ENCODE assay signal across 10 cellular contexts in the genomic region with DNA sequence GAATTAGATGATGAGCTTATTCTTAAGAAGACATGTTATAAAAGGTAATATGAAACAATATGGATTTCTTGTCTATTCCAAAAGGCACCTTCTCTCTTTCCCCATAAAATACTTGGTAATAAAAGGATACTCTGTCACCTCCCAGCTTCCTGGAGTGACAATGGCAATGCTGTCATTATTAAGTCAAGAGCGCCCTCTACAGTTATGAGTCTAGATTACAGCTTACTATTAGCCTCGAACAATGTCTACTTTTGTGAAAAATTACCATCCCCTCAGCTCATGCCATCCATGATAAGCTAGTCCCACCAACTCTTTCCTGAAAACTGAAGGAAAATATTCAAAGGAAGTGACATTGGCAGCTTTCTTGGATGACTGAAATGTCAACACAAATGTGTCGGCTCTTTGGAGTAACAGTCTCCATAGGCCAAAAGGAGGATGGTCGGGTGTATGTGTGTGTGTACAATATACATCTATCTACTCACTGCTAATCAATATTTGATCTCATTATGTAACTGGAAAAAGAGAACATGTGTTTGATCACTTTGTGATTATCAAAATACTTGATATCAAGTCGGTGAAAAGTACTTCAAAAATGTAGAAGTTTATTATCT. TPM values are rescaled to one million over a fixed set of nuclear protein-coding genes. Genes with fewer than 3 reads are reported as not detected.
DNase-seq lines count a peak whose midpoint lies in the region; ATAC-seq and TF ChIP-seq lines count a peak whose summit lies in the region.
"Had no signal": no experiment of that assay in that cellular context is flagged by ENCODE, and none has a peak within 500 bp of the region (broad histone marks: within the 10 kb centered on the region; RNA-seq: fewer than 3 reads in every experiment).

No MANE protein-coding gene starts in this region.

- peak; percentile 73 for ATAC-seq in HG03378 (IDR thresholded peaks at IDR 0.05; ENCODE audit: unreplicated experiment)
- peak; percentile 80 to 87 (median 84) for ATAC-seq in right lobe of liver

- peak; percentile 60 for DNase-seq in NCI-H1436 (lab: John Stamatoyannopoulos, UW)
- no peak for DNase-seq in NCI-H1436 treated with DMSO at 0.1 percent for 48 hours (lab: John Stamatoyannopoulos, UW)
- peak; percentile 52 for DNase-seq in NCI-H748 treated with DMSO at 0.1 percent for 48 hours (lab: John Stamatoyannopoulos, UW)
- peak; percentile 66 to 73 for DNase-seq in cardiac fibroblast (ENCODE audit: low read depth in 2 of 2)
- no peak for DNase-seq in right lobe of liver
- DNase-seq in effector CD4-positive, alpha-beta T cell, result no peak
- DNase-seq in effector memory CD4-positive, alpha-beta T cell, result no peak
- DNase-seq: activated T-cell treated with anti-CD3 and anti-CD28 coated beads, Interleukin-2, amount 50 U/mL, for 4 hours had no signal

- intact Hi-C loops in right lobe of liver (cut with DNase I), result no loop called here

- no peaks in the 10 kb centered on the region for H3K4me1 ChIP-seq in right lobe of liver
- H3K4me1 ChIP-seq in effector memory CD4-positive, alpha-beta T cell (ENCODE audit: control insufficient read depth, insufficient read depth, low read length, poor library complexity, severe bottlenecking), result no peaks in the 10 kb centered on the region

- H3K36me3 ChIP-seq in right lobe of liver, result no peaks in the 10 kb centered on the region
- no peaks in the 10 kb centered on the region for H3K36me3 ChIP-seq in effector memory CD4-positive, alpha-beta T cell (ENCODE audit: control insufficient read depth, insufficient read depth, low read length)
- H3K36me3 ChIP-seq: BLaER1 treated with 17β-estradiol and CSF1 and Interleukin-3, amounts not matched to agents 10 nM and 100 nM had no signal

- no peak overlapping the region for H3K27ac ChIP-seq in right lobe of liver
- H3K27ac ChIP-seq in effector memory CD4-positive, alpha-beta T cell (ENCODE audit: insufficient read depth, low read length, poor library complexity, severe bottlenecking), result no peak overlapping the region
- H3K27ac ChIP-seq: BLaER1 treated with 17β-estradiol and CSF1 and Interleukin-3, amounts not matched to agents 10 nM and 100 nM had no signal

- H3K9me3 ChIP-seq in right lobe of liver, result no peaks in the 10 kb centered on the region
- no peaks in the 10 kb centered on the region for H3K9me3 ChIP-seq in effector memory CD4-positive, alpha-beta T cell (ENCODE audit: control insufficient read depth, low read length)

- TF ChIP-seq CTCF in cardiac fibroblast (IDR thresholded peaks at IDR 0.05; ENCODE audit: low read depth, low read length) (peak; percentile 58), right lobe of liver (IDR thresholded peaks at IDR 0.05) (peak; percentile 65 to 85 (median 67))

- 33% methylated on average over 5 of the region's 5 CpGs for WGBS in right lobe of liver (ENCODE audit: insufficient coverage, low coverage, low lambda C conversion rate, missing lambda C conversion rate)

- no peaks in the 10 kb centered on the region for H3K27me3 ChIP-seq in right lobe of liver
- no peaks in the 10 kb centered on the region for H3K27me3 ChIP-seq in effector memory CD4-positive, alpha-beta T cell (replicated peaks; ENCODE audit: control insufficient read depth, insufficient read depth, low read length, poor library complexity, severe bottlenecking)
- H3K27me3 ChIP-seq: BLaER1 treated with 17β-estradiol and CSF1 and Interleukin-3, amounts not matched to agents 10 nM and 100 nM had no signal

- no peak for TF ChIP-seq POLR2A in right lobe of liver (IDR thresholded peaks at IDR 0.05)

- H3K4me3 ChIP-seq in cardiac fibroblast (replicated peaks in 1 of 2; ENCODE audit: low read depth in 2 of 2, low read length in 2 of 2), result no peak overlapping the region
- no peak overlapping the region for H3K4me3 ChIP-seq in right lobe of liver
- no peak overlapping the region for H3K4me3 ChIP-seq in effector memory CD4-positive, alpha-beta T cell (ENCODE audit: insufficient read depth, low read depth, low read length, poor library complexity, severe bottlenecking)
- H3K4me3 ChIP-seq: BLaER1 treated with 17β-estradiol and CSF1 and Interleukin-3, amounts not matched to agents 10 nM and 100 nM had no signal

RNA-seq across cellular contexts. Expression of gene CDKN3, which starts 48.7 kb away (rescaled TPM):
- total RNA-seq in right lobe of liver, result 1 to 10 TPM in 3 of 6 experiments, under 1 TPM in 2, not detected in 1; 0.59 to 7.3 (median 2.4) TPM

Comparison
In these comparisons a context has a peak if more than half of its experiments do, and no peak if none do; other contexts are left out.
1. DNase-seq: peak in NCI-H1436 (single experiment), NCI-H748 treated with DMSO at 0.1 percent for 48 hours (single experiment) and cardiac fibroblast (2 of 2); none in NCI-H1436 treated with DMSO at 0.1 percent for 48 hours (single experiment), right lobe of liver (0 of 3), effector CD4-positive, alpha-beta T cell (single experiment) and effector memory CD4-positive, alpha-beta T cell (0 of 3).